ENCODE assay signal across 8 cellular contexts in the genomic region with DNA sequence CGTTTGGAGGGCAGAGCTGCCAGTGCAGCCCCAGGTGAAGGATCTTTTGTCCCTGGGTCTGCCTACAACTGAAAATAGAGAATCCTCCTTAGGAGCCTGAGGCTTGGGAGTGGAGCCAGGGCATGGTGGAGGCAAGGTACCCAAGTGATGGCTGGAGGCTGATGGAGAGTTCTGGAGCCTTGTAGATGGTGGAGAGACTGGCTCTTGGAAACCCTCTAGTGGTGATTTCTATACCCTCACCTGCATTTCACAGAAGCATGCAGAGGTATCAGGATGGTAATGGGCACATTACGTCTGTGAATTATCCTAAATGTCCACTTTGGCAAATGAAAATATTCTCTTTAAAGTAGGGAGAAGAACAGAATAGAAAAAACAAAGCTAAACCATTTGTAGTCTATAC.
DNase-seq lines count a peak whose midpoint lies in the region; ATAC-seq and TF ChIP-seq lines count a peak whose summit lies in the region.

No MANE protein-coding gene starts in this region.

- DNase-seq in AG10803 (ENCODE audit: low read depth): peak; percentile 53
- no peak for DNase-seq in activated naive CD8-positive, alpha-beta T cell treated with anti-CD3 and anti-CD28 coated beads, Interleukin-2, amount 50 U/mL, for 24 hours
- no peak for DNase-seq in nephron progenitor cell
- DNase-seq in stimulated activated CD8-positive, alpha-beta memory T cell treated with anti-CD3 and anti-CD28 coated beads, Interleukin-4, amount 100 ng/mL, for 48 hours: no peak
- DNase-seq in activated CD8-positive, alpha-beta memory T cell treated with anti-CD3 and anti-CD28 coated beads, Interleukin-2, amount 50 U/mL, for 48 hours: no peak
- no peak for DNase-seq in NCI-H1092 (lab: John Stamatoyannopoulos, UW)

- H3K4me1 Mint-ChIP-seq in activated naive CD8-positive, alpha-beta T cell treated with anti-CD3 and anti-CD28 coated beads, Interleukin-2, amount 50 U/mL, for 24 hours: no peaks in the 10 kb centered on the region
- H3K4me1 Mint-ChIP-seq in nephron progenitor cell: peaks cover 26% of the 10 kb centered on the region

- no peak overlapping the region for H3K4me3 Mint-ChIP-seq in activated naive CD8-positive, alpha-beta T cell treated with anti-CD3 and anti-CD28 coated beads, Interleukin-2, amount 50 U/mL, for 24 hours
- H3K4me3 Mint-ChIP-seq in nephron progenitor cell: no peak overlapping the region

- peaks cover 4% of the 10 kb centered on the region for H3K27me3 Mint-ChIP-seq in activated naive CD8-positive, alpha-beta T cell treated with anti-CD3 and anti-CD28 coated beads, Interleukin-2, amount 50 U/mL, for 24 hours
- peaks cover 7% of the 10 kb centered on the region for H3K27me3 Mint-ChIP-seq in nephron progenitor cell (ENCODE audit: low read depth, poor library complexity)

- TF ChIP-seq CTCF in AG10803 (conservative IDR thresholded peaks at IDR 0.05; ENCODE audit: low read length) (peak; percentile 80), nephron progenitor cell (IDR thresholded peaks at IDR 0.05) (peak; percentile 45)

- ATAC-seq in GM18870 (IDR thresholded peaks at IDR 0.05; ENCODE audit: unreplicated experiment) (peak; percentile 79), HG03108 (IDR thresholded peaks at IDR 0.05; ENCODE audit: unreplicated experiment) (peak; percentile 66)
- peak; percentile 76 for ATAC-seq in activated naive CD8-positive, alpha-beta T cell treated with anti-CD3 and anti-CD28 coated beads, Interleukin-2, amount 50 U/mL, for 24 hours

- no peaks in the 10 kb centered on the region for H3K36me3 Mint-ChIP-seq in activated naive CD8-positive, alpha-beta T cell treated with anti-CD3 and anti-CD28 coated beads, Interleukin-2, amount 50 U/mL, for 24 hours (ENCODE audit: low read depth)
- no peaks in the 10 kb centered on the region for H3K36me3 Mint-ChIP-seq in nephron progenitor cell (ENCODE audit: low read depth)

- no peak overlapping the region for H3K4me3 ChIP-seq in AG10803 (ENCODE audit: low read length)

- no peak overlapping the region for H3K27ac Mint-ChIP-seq in activated naive CD8-positive, alpha-beta T cell treated with anti-CD3 and anti-CD28 coated beads, Interleukin-2, amount 50 U/mL, for 24 hours
- H3K27ac Mint-ChIP-seq in nephron progenitor cell: no peak overlapping the region

- H3K9me3 Mint-ChIP-seq in activated naive CD8-positive, alpha-beta T cell treated with anti-CD3 and anti-CD28 coated beads, Interleukin-2, amount 50 U/mL, for 24 hours: no peaks in the 10 kb centered on the region
- H3K9me3 Mint-ChIP-seq in nephron progenitor cell: peaks cover 3% of the 10 kb centered on the region
